ENCODE assay signal across 1 cellular context in genomic region chr11:130124096-130124495, GRCh38.
A peak's percentile ranks its signal among the peaks of the same experiment; 100 is the strongest.
TF ChIP-seq lines count a peak whose summit lies in the region.

No MANE protein-coding gene starts in this region.

TF ChIP-seq in HepG2, 621 proteins besides CTCF, POLR2A, EP300 and RAD21 (continued from another document and continues in another):
- TF ChIP-seq TFDP1 (CRISPR knock-in tag; IDR thresholded peaks at IDR 0.05; ENCODE audit: borderline replicate concordance) (peak; percentile 50; the same call in 1 of the 2 replicates), ZNF33A (CRISPR knock-in tag; IDR thresholded peaks at IDR 0.05; ENCODE audit: borderline replicate concordance) (no peak), STAT6 (CRISPR knock-in tag; IDR thresholded peaks at IDR 0.05; ENCODE audit: borderline replicate concordance) (no peak), KDM3A (CRISPR knock-in tag; IDR thresholded peaks at IDR 0.05; ENCODE audit: low read depth) (0 out of 2 replicates have a peak, but pooled peaks have one; percentile 36), UBTF (CRISPR knock-in tag; IDR thresholded peaks at IDR 0.05) (no peak), NFIC (IDR thresholded peaks at IDR 0.05; ENCODE audit: low read length) (peak; percentile 76), RFX5 (IDR thresholded peaks at IDR 0.05; ENCODE audit: low read depth, low read length) (peak; percentile 23; the same call in 1 of the 2 replicates), SOX13 (IDR thresholded peaks at IDR 0.05) (no peak), SOX13 (CRISPR knock-in tag; conservative IDR thresholded peaks at IDR 0.05 in 1 of 2, IDR thresholded peaks at IDR 0.05 in 1 of 2) (peak in 1 of 2 experiments; percentile 74; a peak in 2 of 4 replicates), KLF9 (CRISPR knock-in tag; IDR thresholded peaks at IDR 0.05; ENCODE audit: low read depth) (no peak), ZNF562 (CRISPR knock-in tag; IDR thresholded peaks at IDR 0.05; ENCODE audit: borderline replicate concordance) (no peak), ZNF780A (CRISPR knock-in tag; IDR thresholded peaks at IDR 0.05) (no peak), ZFX (CRISPR knock-in tag; IDR thresholded peaks at IDR 0.05; ENCODE audit: low read depth) (peak; percentile 30; the same call in 1 of the 2 replicates), BHLHE40 (IDR thresholded peaks at IDR 0.05; ENCODE audit: low read length) (no peak), ZNF207 (IDR thresholded peaks at IDR 0.05; ENCODE audit: borderline replicate concordance) (no peak), MAZ (IDR thresholded peaks at IDR 0.05; ENCODE audit: borderline replicate concordance, low read depth, low read length) (no peak; the same call in 1 of the 2 replicates), MAZ (CRISPR knock-in tag; IDR thresholded peaks at IDR 0.05; ENCODE audit: low read depth) (0 out of 2 replicates have a peak, but pooled peaks have one; percentile 21), MED13 (CRISPR knock-in tag; IDR thresholded peaks at IDR 0.05) (no peak), ZNF800 (CRISPR knock-in tag; IDR thresholded peaks at IDR 0.05) (no peak), HNF4G (IDR thresholded peaks at IDR 0.05; ENCODE audit: borderline replicate concordance, low read depth, low read length) (peak; percentile 72), HNF4G (CRISPR knock-in tag; IDR thresholded peaks at IDR 0.05; ENCODE audit: borderline replicate concordance, low read depth) (no peak), ATF5 (CRISPR knock-in tag; IDR thresholded peaks at IDR 0.05; ENCODE audit: low read depth) (no peak), ZNF260 (CRISPR knock-in tag; IDR thresholded peaks at IDR 0.05; ENCODE audit: borderline replicate concordance, low read depth) (no peak), SMARCE1 (IDR thresholded peaks at IDR 0.05; ENCODE audit: borderline replicate concordance) (no peak), TBX2 (CRISPR knock-in tag; IDR thresholded peaks at IDR 0.05; ENCODE audit: borderline replicate concordance) (peak; percentile 74; the same call in 1 of the 2 replicates), MYNN (CRISPR knock-in tag; IDR thresholded peaks at IDR 0.05; ENCODE audit: low read depth) (no peak), HOMEZ (CRISPR knock-in tag; IDR thresholded peaks at IDR 0.05; ENCODE audit: low read depth) (peak; percentile 85; the same call in 1 of the 2 replicates), ZNF749 (CRISPR knock-in tag; IDR thresholded peaks at IDR 0.05; ENCODE audit: borderline replicate concordance) (no peak), ZSCAN21 (CRISPR knock-in tag; IDR thresholded peaks at IDR 0.05; ENCODE audit: borderline replicate concordance) (peak; percentile 48; the same call in 1 of the 2 replicates), PAF1 (CRISPR knock-in tag; IDR thresholded peaks at IDR 0.05) (no peak), MAX (IDR thresholded peaks at IDR 0.05) (peak; percentile 57; the same call in 1 of the 2 replicates), NCOA2 (CRISPR knock-in tag; IDR thresholded peaks at IDR 0.05) (peak; percentile 82), ZFP82 (CRISPR knock-in tag; IDR thresholded peaks at IDR 0.05; ENCODE audit: borderline replicate concordance) (no peak), PPARG (CRISPR knock-in tag; conservative IDR thresholded peaks at IDR 0.05) (peak; percentile 88), RELA (CRISPR knock-in tag; IDR thresholded peaks at IDR 0.05) (no peak), NR2F1 (CRISPR knock-in tag; IDR thresholded peaks at IDR 0.05) (peak; percentile 68 to 86), ZNF775 (CRISPR knock-in tag; IDR thresholded peaks at IDR 0.05; ENCODE audit: borderline replicate concordance) (no peak), POLR2AphosphoS2 (IDR thresholded peaks at IDR 0.05; ENCODE audit: low read depth, low read length) (no peak), ZNF598 (CRISPR knock-in tag; IDR thresholded peaks at IDR 0.05; ENCODE audit: borderline replicate concordance) (no peak), IRF1 (CRISPR knock-in tag; IDR thresholded peaks at IDR 0.05; ENCODE audit: low read depth) (no peak), ZNF605 (CRISPR knock-in tag; IDR thresholded peaks at IDR 0.05) (no peak), ZNF101 (CRISPR knock-in tag; IDR thresholded peaks at IDR 0.05; ENCODE audit: borderline replicate concordance, low read depth) (no peak), PBX2 (CRISPR knock-in tag; IDR thresholded peaks at IDR 0.05) (peak; percentile 54; the same call in 1 of the 2 replicates), TBP (CRISPR knock-in tag; IDR thresholded peaks at IDR 0.05) (no peak), ZNF510 (CRISPR knock-in tag; IDR thresholded peaks at IDR 0.05; ENCODE audit: low read depth) (no peak), PAWR (CRISPR knock-in tag; IDR thresholded peaks at IDR 0.05; ENCODE audit: borderline replicate concordance) (no peak), NFATC3 (CRISPR knock-in tag; IDR thresholded peaks at IDR 0.05) (no peak), ZNF160 (CRISPR knock-in tag; IDR thresholded peaks at IDR 0.05) (no peak), CREM (IDR thresholded peaks at IDR 0.05) (peak; percentile 74), CREM (CRISPR knock-in tag; IDR thresholded peaks at IDR 0.05) (no peak), ZNF777 (CRISPR knock-in tag; IDR thresholded peaks at IDR 0.05) (no peak), ZNF235 (CRISPR knock-in tag; IDR thresholded peaks at IDR 0.05; ENCODE audit: borderline replicate concordance) (no peak), ZNF280B (CRISPR knock-in tag; IDR thresholded peaks at IDR 0.05; ENCODE audit: borderline replicate concordance) (no peak), ZNF720 (CRISPR knock-in tag; IDR thresholded peaks at IDR 0.05) (no peak), EZH2 (conservative IDR thresholded peaks at IDR 0.05; ENCODE audit: low read depth, low read length) (no peak), RXRA (CRISPR knock-in tag; IDR thresholded peaks at IDR 0.05) (peak; percentile 98)
